6 cellular contexts compared by ENCODE assay signal in genomic region chr9:40110751-40111150, GRCh38.
DNase-seq lines count a peak whose midpoint lies in the region; ATAC-seq, FAIRE-seq and TF ChIP-seq lines count a peak whose summit lies in the region.
"Not testable (repeated sequence)": the region's sequence is repeated elsewhere in the genome, so short reads cannot be mapped to it uniquely, and the experiment has no call there.

No MANE protein-coding gene starts in this region.

- H3K4me1 ChIP-seq in HepG2 (ENCODE audit: insufficient read depth, low read length), result not testable (repeated sequence)

- H3K36me3 Mint-ChIP-seq in T-cell; activated CD4-positive, alpha-beta memory T cell treated with anti-CD3 and anti-CD28 coated beads for 36 hours; activated T-cell treated with anti-CD3 and anti-CD28 coated beads, Interleukin-2, amount 50 U/mL, for 24 hours (ENCODE audit: low read depth); activated naive CD4-positive, alpha-beta T cell treated with anti-CD3 and anti-CD28 coated beads, Interleukin-2, amount 50 U/mL, for 24 hours: not testable (repeated sequence)

- not testable (repeated sequence) for H4K20me1 ChIP-seq in HepG2 (ENCODE audit: insufficient read depth, low read length)

- H3K4me3 Mint-ChIP-seq in T-cell, result peak overlapping the region in 2 of 3 donors; percentile 37 to 47
- H3K4me3 Mint-ChIP-seq in activated CD4-positive, alpha-beta memory T cell treated with anti-CD3 and anti-CD28 coated beads for 36 hours, result peak overlapping the region; percentile 63
- peak overlapping the region; percentile 48 for H3K4me3 Mint-ChIP-seq in activated T-cell treated with anti-CD3 and anti-CD28 coated beads, Interleukin-2, amount 50 U/mL, for 24 hours
- peak overlapping the region; percentile 36 for H3K4me3 Mint-ChIP-seq in activated naive CD4-positive, alpha-beta T cell treated with anti-CD3 and anti-CD28 coated beads, Interleukin-2, amount 50 U/mL, for 24 hours

- TF ChIP-seq CTCF in GM12865 (IDR thresholded peaks at IDR 0.05; ENCODE audit: insufficient read depth, low read depth, low read length, missing control alignments); HepG2 (CRISPR knock-in tag; IDR thresholded peaks at IDR 0.05): not testable (repeated sequence)

- not testable (repeated sequence) for H3K9ac ChIP-seq in HepG2 (ENCODE audit: insufficient read depth, low read depth, low read length)

- not testable (repeated sequence) for H3K36me3 ChIP-seq in HepG2 (replicated peaks in 1 of 2; ENCODE audit: control insufficient read depth in 1 of 2, insufficient read depth in 2 of 2, low read length in 2 of 2)

- not testable (repeated sequence) for H3K79me2 ChIP-seq in HepG2 (ENCODE audit: insufficient read depth, low read length)

- H3K9me3 ChIP-seq in HepG2 (ENCODE audit: low read length), result not testable (repeated sequence)

- not testable (repeated sequence) for H3K27me3 Mint-ChIP-seq in T-cell; activated CD4-positive, alpha-beta memory T cell treated with anti-CD3 and anti-CD28 coated beads for 36 hours; activated T-cell treated with anti-CD3 and anti-CD28 coated beads, Interleukin-2, amount 50 U/mL, for 24 hours; activated naive CD4-positive, alpha-beta T cell treated with anti-CD3 and anti-CD28 coated beads, Interleukin-2, amount 50 U/mL, for 24 hours

- CTCF ChIA-PET in T-cell (lab: Charles Lee); activated CD4-positive, alpha-beta memory T cell treated with anti-CD3 and anti-CD28 coated beads for 36 hours (lab: Charles Lee); HepG2 (lab: Yijun Ruan, JAX; ENCODE audit: low intra/inter-chr PET ratio, low total read pairs): not testable (repeated sequence)

- POLR2A ChIA-PET in T-cell (lab: Charles Lee); activated CD4-positive, alpha-beta memory T cell treated with anti-CD3 and anti-CD28 coated beads for 36 hours (lab: Charles Lee); HepG2 (lab: Yijun Ruan, JAX): not testable (repeated sequence)

- not testable (repeated sequence) for TF ChIP-seq POLR2A in HepG2 (IDR thresholded peaks at IDR 0.05; ENCODE audit: insufficient read depth in 1 of 2, low read depth in 2 of 2, low read length in 2 of 2)

- TF ChIP-seq EP300 in HepG2 (IDR thresholded peaks at IDR 0.05; ENCODE audit: low read depth in 2 of 2, low read length in 2 of 2); HepG2 (CRISPR knock-in tag; IDR thresholded peaks at IDR 0.05; ENCODE audit: borderline replicate concordance): not testable (repeated sequence)

- not testable (repeated sequence) for FAIRE-seq in HepG2 (lab: Jason Lieb, UNC)

- peak overlapping the region; percentile 39 for H3K4me2 ChIP-seq in HepG2 (ENCODE audit: low read depth, low read length)

- WGBS in HepG2 (ENCODE audit: low lambda C conversion rate), result 68% methylated on average over 12 of the region's 18 CpGs

- H3K9me3 Mint-ChIP-seq in T-cell; activated CD4-positive, alpha-beta memory T cell treated with anti-CD3 and anti-CD28 coated beads for 36 hours; activated T-cell treated with anti-CD3 and anti-CD28 coated beads, Interleukin-2, amount 50 U/mL, for 24 hours; activated naive CD4-positive, alpha-beta T cell treated with anti-CD3 and anti-CD28 coated beads, Interleukin-2, amount 50 U/mL, for 24 hours: not testable (repeated sequence)

- not testable (repeated sequence) for H2AFZ ChIP-seq in HepG2 (ENCODE audit: low read length)

- BruUV-seq in HepG2 (replicated peaks; lab: Mats Ljungman, UMichigan), result not testable (repeated sequence)

- peak overlapping the region; percentile 42 for H3K4me3 ChIP-seq in GM12865 (ENCODE audit: low read depth, low read length)
- not testable (repeated sequence) for H3K4me3 ChIP-seq in HepG2 (replicated peaks in 1 of 3; ENCODE audit: insufficient read depth in 1 of 3, low read depth in 2 of 3, low read length in 3 of 3)

- not testable (repeated sequence) for ATAC-seq in T-cell (replicated peaks in 1 of 4); HepG2

- not testable (repeated sequence) for TF ChIP-seq RAD21 in HepG2 (CRISPR knock-in tag; IDR thresholded peaks at IDR 0.05)

- not testable (repeated sequence) for H3K27ac ChIP-seq in HepG2 (ENCODE audit: extremely low read length, insufficient read depth, low read length)

- in situ Hi-C loops in HepG2 (cut with HindIII; ENCODE audit: extremely low pct_ligation_motif_present, low pct_unique_long_range_greater_than_20kb), result not testable (repeated sequence)

- H3K27me3 ChIP-seq in HepG2 (ENCODE audit: control insufficient read depth in 1 of 2, insufficient read depth in 2 of 2, low read length in 2 of 2), result not testable (repeated sequence)

- H3K27ac Mint-ChIP-seq in T-cell; activated T-cell treated with anti-CD3 and anti-CD28 coated beads, Interleukin-2, amount 50 U/mL, for 24 hours; activated naive CD4-positive, alpha-beta T cell treated with anti-CD3 and anti-CD28 coated beads, Interleukin-2, amount 50 U/mL, for 24 hours: not testable (repeated sequence)
- H3K27ac Mint-ChIP-seq in activated CD4-positive, alpha-beta memory T cell treated with anti-CD3 and anti-CD28 coated beads for 36 hours, result peak overlapping the region; percentile 65

- H3K4me1 Mint-ChIP-seq in T-cell; activated CD4-positive, alpha-beta memory T cell treated with anti-CD3 and anti-CD28 coated beads for 36 hours (ENCODE audit: low read depth); activated T-cell treated with anti-CD3 and anti-CD28 coated beads, Interleukin-2, amount 50 U/mL, for 24 hours (ENCODE audit: low read depth); activated naive CD4-positive, alpha-beta T cell treated with anti-CD3 and anti-CD28 coated beads, Interleukin-2, amount 50 U/mL, for 24 hours: not testable (repeated sequence)

- intact Hi-C loops in activated CD4-positive, alpha-beta memory T cell treated with anti-CD3 and anti-CD28 coated beads for 36 hours (cut with micrococcal nuclease); HepG2 (cut with micrococcal nuclease; ENCODE audit: unreplicated experiment): not testable (repeated sequence)

- peak; percentile 0 for DNase-seq in GM12865 (ENCODE audit: low read depth)
- not testable (repeated sequence) for DNase-seq in T-cell; activated CD4-positive, alpha-beta memory T cell treated with anti-CD3 and anti-CD28 coated beads for 36 hours; HepG2 (ENCODE audit: low spot score)
- DNase-seq in activated T-cell treated with anti-CD3 and anti-CD28 coated beads, Interleukin-2, amount 50 U/mL, for 24 hours, result peak; percentile 56

TF ChIP-seq in HepG2, 621 proteins besides CTCF, POLR2A, EP300 and RAD21:
- TF ChIP-seq ZNF143 (CRISPR knock-in tag; IDR thresholded peaks at IDR 0.05), result peak; percentile 34; the same call in 1 of the 2 replicates
